8 cellular contexts compared by ENCODE assay signal in the genomic region with DNA sequence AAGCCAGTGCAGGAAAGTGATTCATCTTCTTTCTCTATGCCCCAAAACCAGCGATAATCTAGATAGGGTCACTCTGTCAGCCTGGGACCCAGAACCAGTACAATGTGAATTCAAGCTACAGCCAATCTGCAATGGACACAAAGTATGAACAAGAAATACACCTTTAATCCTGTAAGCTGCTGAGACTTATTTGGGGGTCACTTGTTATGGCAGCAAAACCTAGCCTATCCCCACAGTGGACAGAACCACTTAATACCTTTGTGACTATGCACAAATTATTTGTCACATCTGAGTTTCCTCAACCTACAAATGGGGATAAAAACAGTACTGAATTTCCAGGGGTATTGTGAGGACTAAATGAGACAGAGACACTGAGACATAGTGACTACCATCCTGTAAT.
"Had no signal": no experiment of that assay in that cellular context is flagged by ENCODE, and none has a peak within 500 bp of the region (broad histone marks: within the 10 kb centered on the region; RNA-seq: fewer than 3 reads in every experiment).

No MANE protein-coding gene starts in this region.

- FAIRE-seq: HTR-8/SVneo had no signal

- H3K4me2 ChIP-seq: KMS-11 had no signal

- H3K9ac ChIP-seq: KMS-11 had no signal

- H3K36me3 ChIP-seq: HAP-1 had no signal

- ATAC-seq: HCT116 had no signal

- H3K9me3 ChIP-seq: HAP-1 had no signal

- DNase-seq: GOT3, H7, HFFc6, KBM-7 had no signal

- H3K27ac ChIP-seq: KMS-11 had no signal

- H3K4me3 ChIP-seq: HAP-1 had no signal
